29 cellular contexts compared by ENCODE assay signal in genomic region chr1:33158366-33158765, GRCh38.
"Had no signal": no experiment of that assay in that cellular context is flagged by ENCODE, and none has a peak within 500 bp of the region (broad histone marks: within the 10 kb centered on the region; RNA-seq: fewer than 3 reads in every experiment).

No MANE protein-coding gene starts in this region.

- H3K27ac ChIP-seq: colonic mucosa, coronary artery, epithelial cell of prostate, esophagus muscularis mucosa, esophagus squamous epithelium, foreskin keratinocyte, gastrocnemius medialis, gastroesophageal sphincter, heart left ventricle, heart right ventricle had no signal

- H3K4me3 ChIP-seq: colonic mucosa, coronary artery, dorsolateral prefrontal cortex, esophagus muscularis mucosa, esophagus squamous epithelium, gastrocnemius medialis, gastroesophageal sphincter, heart left ventricle, heart right ventricle had no signal

- H3K27ac Mint-ChIP-seq: dendritic cell treated with granulocyte-macrophage colony-stimulating factor and Interleukin-4, amounts not matched to agents 40 ng/mL and 50 ng/mL, for 4 days; endodermal cell had no signal

- H3K9me3 ChIP-seq: colonic mucosa, esophagus muscularis mucosa, esophagus squamous epithelium, gastrocnemius medialis, gastroesophageal sphincter, heart left ventricle, heart right ventricle had no signal

- ATAC-seq: effector memory CD8-positive, alpha-beta T cell; esophagus mucosa; foreskin keratinocyte; gastrocnemius medialis; gastroesophageal sphincter; heart left ventricle; heart right ventricle had no signal

- H3K27me3 ChIP-seq: colonic mucosa, dorsolateral prefrontal cortex, esophagus muscularis mucosa, esophagus squamous epithelium, foreskin keratinocyte, gastrocnemius medialis, gastroesophageal sphincter, heart left ventricle, heart right ventricle had no signal

- H3K27me3 Mint-ChIP-seq: effector memory CD8-positive, alpha-beta T cell had no signal

- DNase-seq: colonic mucosa; cortex of kidney; dermis blood vessel endothelial cell; dorsolateral prefrontal cortex; effector CD4-positive, alpha-beta T cell; effector CD8-positive, alpha-beta T cell; effector memory CD4-positive, alpha-beta T cell; effector memory CD8-positive, alpha-beta T cell; endodermal cell; erythroblast; esophagus squamous epithelium; foreskin fibroblast; foreskin keratinocyte; foreskin melanocyte; gastrocnemius medialis; glutamatergic neuron; head of caudate nucleus; heart left ventricle; heart right ventricle had no signal

- H3K4me3 Mint-ChIP-seq: dendritic cell treated with granulocyte-macrophage colony-stimulating factor and Interleukin-4, amounts not matched to agents 40 ng/mL and 50 ng/mL, for 4 days; effector memory CD8-positive, alpha-beta T cell; endodermal cell had no signal

- FAIRE-seq: colon, endometrium, endothelial cell of umbilical vein, frontal cortex had no signal

- H3K36me3 ChIP-seq: colonic mucosa had no signal

- H3K4me1 ChIP-seq: colonic mucosa, foreskin keratinocyte had no signal

- H3K9me3 Mint-ChIP-seq: dendritic cell treated with granulocyte-macrophage colony-stimulating factor and Interleukin-4, amounts not matched to agents 40 ng/mL and 50 ng/mL, for 4 days; effector memory CD8-positive, alpha-beta T cell; endodermal cell had no signal
